ENCODE assay signal across 22 cellular contexts in the genomic region with DNA sequence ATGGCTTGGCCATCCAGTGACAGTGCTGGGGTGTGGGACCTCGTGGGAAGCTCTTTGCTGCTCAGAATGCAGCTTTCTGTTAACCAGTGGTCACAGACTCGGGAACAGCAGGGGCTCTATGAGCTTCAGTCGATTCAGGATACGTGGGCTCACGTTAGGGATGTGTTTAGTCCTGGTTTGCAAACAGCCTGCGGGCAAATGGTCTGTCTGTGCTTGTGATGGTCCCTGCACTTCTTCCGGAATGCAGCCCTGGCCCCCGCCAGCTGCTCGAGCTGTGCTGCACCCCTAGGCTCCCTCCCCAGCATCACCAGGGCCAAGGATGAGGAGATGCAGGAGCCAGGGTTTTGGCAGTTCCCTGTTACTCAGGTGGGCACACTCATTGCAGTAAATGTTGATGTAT.
DNase-seq lines count a peak whose midpoint lies in the region; ATAC-seq and TF ChIP-seq lines count a peak whose summit lies in the region.
"Had no signal": no experiment of that assay in that cellular context is flagged by ENCODE, and none has a peak within 500 bp of the region (broad histone marks: within the 10 kb centered on the region; RNA-seq: fewer than 3 reads in every experiment).

No MANE protein-coding gene starts in this region.

- peak overlapping the region; percentile 84 for H3K27ac Mint-ChIP-seq in activated CD4-positive, alpha-beta T cell treated with anti-CD3 and anti-CD28 coated beads, Interleukin-2, amount 10 ng/mL, durations not matched to agents 24 days and 14 days
- peak overlapping the region; percentile 39 for H3K27ac Mint-ChIP-seq in stimulated activated naive B cell treated with anti-CD40 and anti-IgM and Interleukin-4, amounts not matched to agents 10 μg/mL and 1 μg/mL and 100 μg/mL, for 72 hours

- H3K27ac ChIP-seq in esophagus squamous epithelium = no peak overlapping the region
- H3K27ac ChIP-seq: A549, gastrocnemius medialis, parathyroid adenoma had no signal

- TF ChIP-seq POLR2A in esophagus squamous epithelium (IDR thresholded peaks at IDR 0.05) = no peak

- ATAC-seq in stimulated activated naive B cell treated with anti-CD40 and anti-IgM and Interleukin-4, amounts not matched to agents 10 μg/mL and 1 μg/mL and 100 μg/mL, for 72 hours (replicated peaks) = no peak
- ATAC-seq in HG03196 (IDR thresholded peaks at IDR 0.05; ENCODE audit: unreplicated experiment) (no peak), HG03460 (IDR thresholded peaks at IDR 0.05; ENCODE audit: unreplicated experiment) (no peak)
- ATAC-seq: A549, gastrocnemius medialis, HCT116 had no signal

- intact Hi-C loops in activated CD4-positive, alpha-beta T cell treated with anti-CD3 and anti-CD28 coated beads, Interleukin-2, amount 10 ng/mL, durations not matched to agents 24 days and 14 days (cut with micrococcal nuclease) = loop anchor here (2.0 kb wide), 1 partner anchor 28 kb away; no protein-coding TSS in a partner anchor
- intact Hi-C loops in esophagus squamous epithelium (cut with DNase I) = no loop called here

- no peaks in the 10 kb centered on the region for H3K9me3 ChIP-seq in esophagus squamous epithelium
- H3K9me3 ChIP-seq: A549, gastrocnemius medialis, stomach had no signal

- peaks cover 72% of the 10 kb centered on the region for H3K4me1 Mint-ChIP-seq in activated CD4-positive, alpha-beta T cell treated with anti-CD3 and anti-CD28 coated beads, Interleukin-2, amount 10 ng/mL, durations not matched to agents 24 days and 14 days
- peaks cover 7 to 15% of the 10 kb centered on the region in 2 donors for H3K4me1 Mint-ChIP-seq in stimulated activated naive B cell treated with anti-CD40 and anti-IgM and Interleukin-4, amounts not matched to agents 10 μg/mL and 1 μg/mL and 100 μg/mL, for 72 hours

- TF ChIP-seq CTCF in esophagus squamous epithelium (IDR thresholded peaks at IDR 0.05) = no peak

- no peaks in the 10 kb centered on the region for H3K27me3 Mint-ChIP-seq in activated CD4-positive, alpha-beta T cell treated with anti-CD3 and anti-CD28 coated beads, Interleukin-2, amount 10 ng/mL, durations not matched to agents 24 days and 14 days
- H3K27me3 Mint-ChIP-seq in stimulated activated naive B cell treated with anti-CD40 and anti-IgM and Interleukin-4, amounts not matched to agents 10 μg/mL and 1 μg/mL and 100 μg/mL, for 72 hours = no peaks in the 10 kb centered on the region
- H3K27me3 Mint-ChIP-seq: central memory CD8-positive, alpha-beta T cell; naive thymus-derived CD8-positive, alpha-beta T cell had no signal

- no peaks in the 10 kb centered on the region for H3K27me3 ChIP-seq in esophagus squamous epithelium
- H3K27me3 ChIP-seq: gastrocnemius medialis, stomach had no signal

- peaks cover 59% of the 10 kb centered on the region for H3K36me3 Mint-ChIP-seq in activated CD4-positive, alpha-beta T cell treated with anti-CD3 and anti-CD28 coated beads, Interleukin-2, amount 10 ng/mL, durations not matched to agents 24 days and 14 days (ENCODE audit: low read depth)
- H3K36me3 Mint-ChIP-seq in stimulated activated naive B cell treated with anti-CD40 and anti-IgM and Interleukin-4, amounts not matched to agents 10 μg/mL and 1 μg/mL and 100 μg/mL, for 72 hours = peaks cover 32 to 49% of the 10 kb centered on the region in 2 donors

- H3K4me1 ChIP-seq in esophagus squamous epithelium = no peaks in the 10 kb centered on the region
- H3K4me1 ChIP-seq: parathyroid adenoma, stomach had no signal

- peaks cover 0 to 26% (median 4%) of the 10 kb centered on the region in 3 donors for H3K36me3 ChIP-seq in esophagus squamous epithelium
- H3K36me3 ChIP-seq: gastrocnemius medialis had no signal

- H3K9me3 Mint-ChIP-seq in activated CD4-positive, alpha-beta T cell treated with anti-CD3 and anti-CD28 coated beads, Interleukin-2, amount 10 ng/mL, durations not matched to agents 24 days and 14 days = peaks cover 3% of the 10 kb centered on the region
- no peaks in the 10 kb centered on the region for H3K9me3 Mint-ChIP-seq in stimulated activated naive B cell treated with anti-CD40 and anti-IgM and Interleukin-4, amounts not matched to agents 10 μg/mL and 1 μg/mL and 100 μg/mL, for 72 hours
- H3K9me3 Mint-ChIP-seq: central memory CD8-positive, alpha-beta T cell; naive thymus-derived CD8-positive, alpha-beta T cell had no signal

- no peak for DNase-seq in activated CD4-positive, alpha-beta T cell treated with anti-CD3 and anti-CD28 coated beads, Interleukin-2, amount 10 ng/mL, durations not matched to agents 24 days and 14 days
- no peak for DNase-seq in activated CD4-positive, alpha-beta T cell treated with anti-CD3 and anti-CD28 coated beads, Interleukin-2, amount 50 U/mL, for 1 hour
- DNase-seq in ELF-1 (ENCODE audit: low read depth, low spot score) = peak; percentile 33
- peak; percentile 5 for DNase-seq in activated naive CD4-positive, alpha-beta T cell treated with anti-CD3 and anti-CD28 coated beads, Interleukin-2, amount 50 U/mL, for 16 hours
- DNase-seq in stimulated activated naive B cell treated with anti-CD40 and anti-IgM and Interleukin-4, amounts not matched to agents 10 μg/mL and 1 μg/mL and 100 μg/mL, for 72 hours = no peak
- no peak for DNase-seq in esophagus squamous epithelium (lab: John Stamatoyannopoulos, UW)
- DNase-seq: activated CD4-positive, CD25-positive, alpha-beta regulatory T cell; activated CD8-positive, alpha-beta memory T cell treated with anti-CD3 and anti-CD28 coated beads, Interleukin-2, amount 50 U/mL, for 48 hours; C1 segment of cervical spinal cord; DMS153; erythroblast; mesenchymal stem cell; naive thymus-derived CD8-positive, alpha-beta T cell; NCI-H524 treated with DMSO at 0.1 percent for 48 hours; stomach had no signal

- H3K4me3 Mint-ChIP-seq in activated CD4-positive, alpha-beta T cell treated with anti-CD3 and anti-CD28 coated beads, Interleukin-2, amount 10 ng/mL, durations not matched to agents 24 days and 14 days = no peak overlapping the region
- H3K4me3 Mint-ChIP-seq in stimulated activated naive B cell treated with anti-CD40 and anti-IgM and Interleukin-4, amounts not matched to agents 10 μg/mL and 1 μg/mL and 100 μg/mL, for 72 hours = no peak overlapping the region
- H3K4me3 Mint-ChIP-seq: central memory CD8-positive, alpha-beta T cell had no signal

- 68 to 88% methylated on average over 3 to 6 of the region's 9 CpGs for WGBS in esophagus squamous epithelium, 2 donors

- no peak overlapping the region for H3K4me3 ChIP-seq in esophagus squamous epithelium
- H3K4me3 ChIP-seq: A549, gastrocnemius medialis, stomach had no signal

Comparison
In these comparisons a context has a peak if more than half of its experiments do, and no peak if none do; other contexts are left out.
1. DNase-seq: peak in ELF-1 (single experiment) and activated naive CD4-positive, alpha-beta T cell treated with anti-CD3 and anti-CD28 coated beads, Interleukin-2, amount 50 U/mL, for 16 hours (single experiment); none in activated CD4-positive, alpha-beta T cell treated with anti-CD3 and anti-CD28 coated beads, Interleukin-2, amount 10 ng/mL, durations not matched to agents 24 days and 14 days (single experiment), activated CD4-positive, alpha-beta T cell treated with anti-CD3 and anti-CD28 coated beads, Interleukin-2, amount 50 U/mL, for 1 hour (single experiment), stimulated activated naive B cell treated with anti-CD40 and anti-IgM and Interleukin-4, amounts not matched to agents 10 μg/mL and 1 μg/mL and 100 μg/mL, for 72 hours (single experiment) and esophagus squamous epithelium (single experiment).